Comparison of ENCODE assay signal across 8 cellular contexts in the genomic region with DNA sequence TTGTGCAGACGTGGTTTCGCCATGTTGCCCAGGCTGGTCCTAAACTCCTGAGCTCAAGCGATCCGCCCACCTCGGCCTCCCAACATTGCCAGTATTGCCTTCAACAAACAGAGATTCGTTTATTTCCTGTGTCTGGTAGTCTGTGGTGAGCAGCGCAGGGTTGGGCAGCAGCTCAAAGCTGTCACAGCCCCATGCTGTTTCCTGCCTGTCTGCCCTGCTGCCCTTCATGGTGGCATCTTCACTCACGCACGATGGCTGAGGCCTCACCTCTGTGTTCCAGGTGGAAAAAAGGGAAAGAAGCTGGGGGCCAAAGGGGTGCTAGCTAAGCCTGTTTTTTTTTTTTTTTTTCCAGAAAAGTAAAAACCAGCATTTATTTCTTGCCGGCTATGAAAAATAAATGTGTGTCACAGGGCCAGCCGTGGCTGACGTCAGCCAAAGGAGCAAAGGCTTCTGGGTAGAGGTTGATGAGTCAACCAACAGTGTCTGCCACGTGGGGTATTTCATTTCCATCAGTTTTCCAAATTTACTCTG. TPM values are rescaled to one million over a fixed set of nuclear protein-coding genes. Genes with fewer than 3 reads are reported as not detected.
DNase-seq lines count a peak whose midpoint lies in the region; ATAC-seq and TF ChIP-seq lines count a peak whose summit lies in the region.

No MANE protein-coding gene starts in this region.

- peak overlapping the region; percentile 32; the same call in 1 of the 2 replicates for H3K9ac ChIP-seq in MM.1S (ENCODE audit: low read length)

- 0 out of 2 replicates have a peak, but pooled peaks cover 3% of the 10 kb centered on the region for H4K20me1 ChIP-seq in MM.1S (ENCODE audit: insufficient read depth, low read length)

- WGBS in tibial nerve, 2 donors, result 34 to 47% methylated on average over 13 of the region's 13 CpGs

- no peak for TF ChIP-seq CTCF in MM.1S (IDR thresholded peaks at IDR 0.05; ENCODE audit: low read length)
- no peak for TF ChIP-seq CTCF in osteocyte (IDR thresholded peaks at IDR 0.05)
- no peak for TF ChIP-seq CTCF in tibial nerve (IDR thresholded peaks at IDR 0.05)

- H3K27me3 ChIP-seq in MM.1S (replicated peaks; ENCODE audit: insufficient read depth, low read length) (no peaks in the 10 kb centered on the region), tibial nerve (no peaks in the 10 kb centered on the region)

- peaks cover 57% of the 10 kb centered on the region for H3K79me2 ChIP-seq in MM.1S (ENCODE audit: low read length)

- H3K4me3 ChIP-seq in MM.1S (ENCODE audit: low read length), result no peak overlapping the region
- H3K4me3 ChIP-seq in tibial nerve, result peak overlapping the region in 2 of 4 donors; percentile 2 to 22

- peaks cover 32 to 44% of the 10 kb centered on the region in 2 donors for H3K4me1 Mint-ChIP-seq in effector memory CD8-positive, alpha-beta T cell (ENCODE audit: low read depth in 2 of 2)
- H3K4me1 Mint-ChIP-seq in osteocyte (ENCODE audit: unreplicated experiment), result peaks cover 16% of the 10 kb centered on the region

- H3K4me1 ChIP-seq in MM.1S (ENCODE audit: low read length), result peaks cover 32% of the 10 kb centered on the region
- peaks cover 0 to 26% (median 7%) of the 10 kb centered on the region in 4 donors for H3K4me1 ChIP-seq in tibial nerve

- H3K9me3 Mint-ChIP-seq in effector memory CD8-positive, alpha-beta T cell, result no peaks in the 10 kb centered on the region
- H3K9me3 Mint-ChIP-seq in osteocyte (ENCODE audit: unreplicated experiment), result no peaks in the 10 kb centered on the region

- peak; percentile 10 to 48 for TF ChIP-seq EP300 in tibial nerve (IDR thresholded peaks at IDR 0.05)

- no peak for TF ChIP-seq POLR2A in tibial nerve (IDR thresholded peaks at IDR 0.05)

- peaks cover 16% of the 10 kb centered on the region for H3K36me3 Mint-ChIP-seq in effector memory CD8-positive, alpha-beta T cell (ENCODE audit: insufficient read depth)
- H3K36me3 Mint-ChIP-seq in osteocyte (ENCODE audit: unreplicated experiment), result no peaks in the 10 kb centered on the region

- H3K27me3 Mint-ChIP-seq in effector memory CD8-positive, alpha-beta T cell, result no peaks in the 10 kb centered on the region
- H3K27me3 Mint-ChIP-seq in osteocyte (ENCODE audit: unreplicated experiment), result no peaks in the 10 kb centered on the region

- H3K9me3 ChIP-seq in MM.1S (replicated peaks; ENCODE audit: insufficient read depth, low read length) (no peaks in the 10 kb centered on the region), tibial nerve (peaks cover 0 to 3% (median 0%) of the 10 kb centered on the region in 4 donors)

- peak overlapping the region; percentile 41; the same call in 1 of the 2 replicates for H3K4me2 ChIP-seq in MM.1S (ENCODE audit: low read depth, low read length)

- H3K27ac Mint-ChIP-seq in effector memory CD8-positive, alpha-beta T cell, result peak overlapping the region; percentile 100
- H3K27ac Mint-ChIP-seq in osteocyte (ENCODE audit: unreplicated experiment), result peak overlapping the region; percentile 65

- peaks cover 32% of the 10 kb centered on the region for H3F3A ChIP-seq in MM.1S (ENCODE audit: insufficient read depth, low read length)

- peak; percentile 69 for DNase-seq in MM.1S
- peak; percentile 63 to 66 for DNase-seq in activated CD8-positive, alpha-beta memory T cell treated with anti-CD3 and anti-CD28 coated beads for 4 hours (ENCODE audit: low read depth in 2 of 2)
- DNase-seq in effector memory CD8-positive, alpha-beta T cell, result peak; percentile 78 to 83 (median 81)
- DNase-seq in osteocyte (ENCODE audit: extremely low spot score, unreplicated experiment), result no peak
- peak in 1 of 2 donors; percentile 33 for DNase-seq in tibial nerve (ENCODE audit: low spot score in 2 of 2)
- DNase-seq in kidney glomerular epithelial cell (lab: John Stamatoyannopoulos, UW), result no peak

- no peaks in the 10 kb centered on the region for H3K9me2 ChIP-seq in MM.1S (replicated peaks; ENCODE audit: insufficient read depth, low read length)

- peak; percentile 95 for ATAC-seq in effector memory CD8-positive, alpha-beta T cell (replicated peaks)
- no peak for ATAC-seq in GM19351 (IDR thresholded peaks at IDR 0.05; ENCODE audit: unreplicated experiment)
- ATAC-seq in GM18868 (IDR thresholded peaks at IDR 0.05; ENCODE audit: unreplicated experiment), result no peak

- H3K36me3 ChIP-seq in MM.1S (replicated peaks; ENCODE audit: insufficient read depth, low read length) (no peaks in the 10 kb centered on the region), tibial nerve (peaks cover 0 to 36% (median 22%) of the 10 kb centered on the region in 3 donors)

- H3K4me3 Mint-ChIP-seq in effector memory CD8-positive, alpha-beta T cell, result peak overlapping the region; percentile 77 to 80
- no peak overlapping the region for H3K4me3 Mint-ChIP-seq in osteocyte (ENCODE audit: unreplicated experiment)

- peak overlapping the region; percentile 12; the same call in 1 of the 2 replicates for H2AFZ ChIP-seq in MM.1S (ENCODE audit: low read length)

- peak overlapping the region; percentile 86 for H3K27ac ChIP-seq in MM.1S (ENCODE audit: low read length)
- H3K27ac ChIP-seq in tibial nerve, result peak overlapping the region; percentile 25 to 86 (median 73)

RNA-seq across cellular contexts. Expression of gene TBC1D22A, which starts 28.8 kb away (rescaled TPM):
- total RNA-seq in osteocyte (28.9 and 29.1 TPM in 2 replicates), tibial nerve (10 to 100 TPM; 27.3 to 35.4 (median 29.3) TPM)

RNA-seq across cellular contexts. Expression of gene CERK, which starts 53.2 kb away (rescaled TPM):
- 38.4 and 41.6 TPM in 2 replicates for total RNA-seq in osteocyte
- 10 to 100 TPM; 20.3 to 42.0 (median 24.7) TPM for total RNA-seq in tibial nerve

Comparison
In these comparisons a context has a peak if more than half of its experiments do, and no peak if none do; other contexts are left out.
1. DNase-seq: peak in MM.1S (single experiment), activated CD8-positive, alpha-beta memory T cell treated with anti-CD3 and anti-CD28 coated beads for 4 hours (2 of 2) and effector memory CD8-positive, alpha-beta T cell (3 of 3); none in osteocyte (single experiment) and kidney glomerular epithelial cell (single experiment).